In the genomic region with DNA sequence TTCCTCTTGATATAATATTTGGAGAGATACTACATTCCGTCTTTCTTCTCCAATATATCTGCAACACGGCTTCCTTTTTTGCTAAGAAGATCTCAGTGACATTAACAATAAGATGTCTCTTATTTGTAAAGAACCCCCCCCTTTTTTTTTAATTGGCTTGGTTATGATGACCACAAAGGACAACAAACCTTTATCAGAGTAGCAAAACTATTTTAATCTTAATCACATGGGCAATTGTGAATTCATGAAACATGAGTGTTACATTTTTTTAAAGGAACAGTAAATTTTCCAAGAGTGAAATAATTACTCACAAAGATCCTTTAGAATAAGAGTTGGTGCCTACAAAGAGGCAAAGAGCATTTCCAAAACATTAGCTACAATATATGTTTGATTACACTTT, we compare ENCODE assay signal across 23 cellular contexts.
"Had no signal": no experiment of that assay in that cellular context is flagged by ENCODE, and none has a peak within 500 bp of the region (broad histone marks: within the 10 kb centered on the region; RNA-seq: fewer than 3 reads in every experiment).

No MANE protein-coding gene starts in this region.

- H3K27ac Mint-ChIP-seq: dendritic cell treated with granulocyte-macrophage colony-stimulating factor and Interleukin-4, amounts not matched to agents 40 ng/mL and 50 ng/mL, for 4 days; effector memory CD8-positive, alpha-beta T cell; endodermal cell; memory B cell; mesothelial cell of epicardium; naive B cell; naive thymus-derived CD8-positive, alpha-beta T cell had no signal

- H3K36me3 Mint-ChIP-seq: memory B cell; mesothelial cell of epicardium; naive B cell; naive thymus-derived CD8-positive, alpha-beta T cell had no signal

- DNase-seq: colonic mucosa; cortex of kidney; effector CD8-positive, alpha-beta T cell; effector memory CD8-positive, alpha-beta T cell; endodermal cell; foreskin keratinocyte; gastrocnemius medialis; glutamatergic neuron; head of caudate nucleus; heart right ventricle; hippocampal formation; left cardiac atrium; left lung; left ventricle myocardium superior; mammary epithelial cell; mucosa of descending colon; naive B cell; naive thymus-derived CD8-positive, alpha-beta T cell had no signal

- H3K27ac ChIP-seq: colonic mucosa, esophagus muscularis mucosa, foreskin keratinocyte, gastrocnemius medialis, heart right ventricle, left lung had no signal

- H3K4me3 ChIP-seq: colonic mucosa, esophagus muscularis mucosa, gastrocnemius medialis, heart right ventricle, left lung, lung, mucosa of descending colon had no signal

- H3K4me1 Mint-ChIP-seq: endodermal cell; mesothelial cell of epicardium; naive B cell; naive thymus-derived CD8-positive, alpha-beta T cell had no signal

- H3K4me3 Mint-ChIP-seq: dendritic cell treated with granulocyte-macrophage colony-stimulating factor and Interleukin-4, amounts not matched to agents 40 ng/mL and 50 ng/mL, for 4 days; effector memory CD8-positive, alpha-beta T cell; endodermal cell; memory B cell; mesothelial cell of epicardium; naive B cell; naive thymus-derived CD8-positive, alpha-beta T cell had no signal

- H3K36me3 ChIP-seq: colonic mucosa, esophagus muscularis mucosa, gastrocnemius medialis, heart right ventricle, left lung had no signal

- H3K9me3 ChIP-seq: colonic mucosa, esophagus muscularis mucosa, gastrocnemius medialis, heart right ventricle, left lung, mucosa of descending colon had no signal

- ATAC-seq: effector memory CD8-positive, alpha-beta T cell; foreskin keratinocyte; gastrocnemius medialis; heart right ventricle; left cardiac atrium; left lung; left ventricle myocardium superior; mucosa of descending colon; naive thymus-derived CD8-positive, alpha-beta T cell had no signal

- H3K4me1 ChIP-seq: colonic mucosa, esophagus muscularis mucosa, foreskin keratinocyte, gastrocnemius medialis, heart right ventricle, left lung had no signal

- H3K27me3 Mint-ChIP-seq: dendritic cell treated with granulocyte-macrophage colony-stimulating factor and Interleukin-4, amounts not matched to agents 40 ng/mL and 50 ng/mL, for 4 days; effector memory CD8-positive, alpha-beta T cell; memory B cell; naive thymus-derived CD8-positive, alpha-beta T cell had no signal

- H3K27me3 ChIP-seq: colonic mucosa, esophagus muscularis mucosa, foreskin keratinocyte, gastrocnemius medialis, heart right ventricle, left lung had no signal

- H3K9me3 Mint-ChIP-seq: dendritic cell treated with granulocyte-macrophage colony-stimulating factor and Interleukin-4, amounts not matched to agents 40 ng/mL and 50 ng/mL, for 4 days; effector memory CD8-positive, alpha-beta T cell; endodermal cell; memory B cell; mesothelial cell of epicardium had no signal
